ENCODE assay signal across 8 cellular contexts in the genomic region with DNA sequence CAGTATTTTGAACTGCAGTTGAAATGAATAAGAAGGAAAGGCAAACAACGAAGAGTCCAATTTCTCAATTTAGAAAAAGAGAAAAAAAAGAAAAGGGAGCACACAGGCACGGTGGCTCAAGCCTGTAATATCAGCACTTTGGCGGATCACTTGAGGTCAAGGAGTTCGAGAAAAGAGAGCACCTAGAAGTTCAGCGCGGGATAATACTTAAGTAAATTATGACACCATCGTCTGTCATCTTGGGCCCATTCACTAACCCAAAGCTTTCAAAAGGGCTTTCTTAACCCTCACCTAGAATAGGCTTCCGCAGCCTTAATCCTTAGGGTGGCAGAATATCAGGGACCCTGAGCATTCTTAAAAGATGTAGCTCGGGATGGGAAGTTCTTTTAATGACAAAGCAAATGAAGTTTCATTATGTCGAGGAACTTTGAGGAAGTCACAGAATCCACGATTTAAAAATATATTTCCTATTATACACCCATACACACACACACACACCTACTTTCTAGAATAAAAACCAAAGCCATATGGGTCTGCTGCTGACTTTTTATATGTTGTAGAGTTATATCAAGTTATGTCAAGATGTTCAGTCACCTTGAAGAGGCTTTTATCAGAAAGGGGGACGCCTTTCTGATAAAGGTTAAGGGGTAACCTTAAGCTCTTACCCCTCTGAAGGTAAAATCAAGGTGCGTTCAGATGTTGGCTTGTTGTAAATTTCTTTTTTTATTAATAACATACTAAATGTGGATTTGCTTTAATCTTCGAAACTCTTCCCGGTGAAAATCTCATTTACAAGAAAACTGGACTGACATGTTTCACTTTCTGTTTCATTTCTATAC. TPM values are rescaled to one million over a fixed set of nuclear protein-coding genes. Genes with fewer than 3 reads are reported as not detected.
DNase-seq lines count a peak whose midpoint lies in the region; ATAC-seq and TF ChIP-seq lines count a peak whose summit lies in the region.

No MANE protein-coding gene starts in this region.

- TF ChIP-seq CTCF in H9 (conservative IDR thresholded peaks at IDR 0.05) (no peak), gastroesophageal sphincter (IDR thresholded peaks at IDR 0.05) (no peak)

- H3K4me3 Mint-ChIP-seq in H9 (peak overlapping the region; percentile 59 to 68; a peak in 4 of 5 replicates), T-cell (peak overlapping the region; percentile 91 to 96 (median 93))

- H3K27me3 Mint-ChIP-seq in H9 (ENCODE audit: low read depth) (peaks cover 32% of the 10 kb centered on the region), T-cell (no peaks in the 10 kb centered on the region)

- H3K9ac ChIP-seq in H9 (ENCODE audit: extremely low read depth, insufficient read length, low read length) (no peak overlapping the region), skeletal muscle satellite cell (ENCODE audit: low read depth, low read length) (peak overlapping the region; percentile 87)

- TF ChIP-seq POLR2A in gastroesophageal sphincter (IDR thresholded peaks at IDR 0.05), result no peak

- CTCF ChIA-PET in T-cell (lab: Charles Lee), result interaction anchor here (0.6 to 3.1 kb wide), 29 partner anchors 9 to 689 kb away, joined by 3 to 47 read pairs (median 4); a partner anchor contains a TSS

- H2BK15ac ChIP-seq in H9 (ENCODE audit: low read depth, low read length), result no peak overlapping the region

- peaks cover 5% of the 10 kb centered on the region for H3K23me2 ChIP-seq in H9 (ENCODE audit: insufficient read length, low read depth, low read length, poor library complexity, severe bottlenecking)

- H3K56ac ChIP-seq in H9 (ENCODE audit: insufficient read length, low read depth, low read length), result no peak overlapping the region

- no peak overlapping the region for H2AFZ ChIP-seq in H9 (ENCODE audit: low read length)

- no peak overlapping the region for H2AK5ac ChIP-seq in H9 (ENCODE audit: insufficient read length, low read length)

- H3K18ac ChIP-seq in H9 (ENCODE audit: insufficient read length, low read depth, low read length), result no peak overlapping the region

- H3K27ac ChIP-seq in H9 (ENCODE audit: insufficient read length, low read depth, low read length) (no peak overlapping the region), gastroesophageal sphincter (peak overlapping the region; percentile 67 to 78 (median 78))

- H4K8ac ChIP-seq in H9 (replicated peaks; ENCODE audit: insufficient read length, low read depth, low read length), result no peak overlapping the region

- no peaks in the 10 kb centered on the region for H3K36me3 Mint-ChIP-seq in H9 (ENCODE audit: insufficient read depth in 1 of 3, low read depth in 3 of 3)
- no peaks in the 10 kb centered on the region for H3K36me3 Mint-ChIP-seq in T-cell

- no peak overlapping the region for H3K23ac ChIP-seq in H9 (ENCODE audit: insufficient read length, low read depth, low read length)

- no peaks in the 10 kb centered on the region for H4K20me1 ChIP-seq in H9 (ENCODE audit: control insufficient read depth, insufficient read depth, insufficient read length)

- no peaks in the 10 kb centered on the region for H3K27me3 ChIP-seq in H9 (ENCODE audit: insufficient read depth, low read length)
- no peaks in the 10 kb centered on the region for H3K27me3 ChIP-seq in gastroesophageal sphincter
- no peaks in the 10 kb centered on the region for H3K27me3 ChIP-seq in skeletal muscle satellite cell (ENCODE audit: control insufficient read depth, insufficient read depth, low read length)

- H3K9me3 ChIP-seq in H9 (ENCODE audit: control insufficient read depth, low read depth, low read length) (no peaks in the 10 kb centered on the region), gastroesophageal sphincter (no peaks in the 10 kb centered on the region), skeletal muscle satellite cell (replicated peaks; ENCODE audit: low read length) (no peaks in the 10 kb centered on the region)

- H3K4me1 Mint-ChIP-seq in H9 (peaks cover 2 to 5% of the 10 kb centered on the region in 2 experiments; a peak in 3 of 4 replicates), T-cell (peaks cover 60 to 72% (median 61%) of the 10 kb centered on the region in 3 donors)

- no peak overlapping the region for H4K91ac ChIP-seq in H9 (ENCODE audit: insufficient read length, low read depth, low read length)

- no peak overlapping the region for H3K14ac ChIP-seq in H9 (ENCODE audit: insufficient read depth, low read length)

- H3K79me2 ChIP-seq in H9 (ENCODE audit: insufficient read depth, low read length), result no peaks in the 10 kb centered on the region

- no peaks in the 10 kb centered on the region for H3K79me1 ChIP-seq in H9 (ENCODE audit: insufficient read depth, low read depth, low read length, poor library complexity, severe bottlenecking)

- no peaks in the 10 kb centered on the region; the same call in 1 of the 2 replicates for H3K4me1 ChIP-seq in H9 (ENCODE audit: insufficient read depth, low read length)
- H3K4me1 ChIP-seq in gastroesophageal sphincter, result peaks cover 0 to 35% (median 6%) of the 10 kb centered on the region in 3 donors
- peaks cover 58% of the 10 kb centered on the region for H3K4me1 ChIP-seq in skeletal muscle satellite cell (ENCODE audit: control insufficient read depth, insufficient read depth, low read length)

- H4K5ac ChIP-seq in H9 (ENCODE audit: insufficient read length, low read depth, low read length), result no peak overlapping the region

- no peak overlapping the region for H2BK20ac ChIP-seq in H9 (ENCODE audit: low read depth, low read length, poor library complexity, severe bottlenecking)

- no peak overlapping the region for H3T11ph ChIP-seq in H9 (ENCODE audit: low read length)

- TF ChIP-seq EP300 in gastroesophageal sphincter (IDR thresholded peaks at IDR 0.05), result no peak

- H3K4me2 ChIP-seq in H9 (ENCODE audit: insufficient read depth, insufficient read length, low read length) (peak overlapping the region; percentile 52), skeletal muscle satellite cell (ENCODE audit: low read length) (peak overlapping the region; percentile 83)

- no CpG with 5 or more reads among the region's 15 CpGs for WGBS in H9 (ENCODE audit: extremely low coverage, insufficient read length, low lambda C conversion rate)
- 46 to 53% methylated on average over 14 to 15 of the region's 15 CpGs for WGBS in gastroesophageal sphincter (ENCODE audit: low coverage in 1 of 2), 2 donors

- POLR2A ChIA-PET in T-cell (lab: Charles Lee), result interaction anchor here (0.6 to 2.1 kb wide), 13 partner anchors 9 to 1927 kb away, joined by 3 to 13 read pairs (median 4); a partner anchor contains a TSS

- H3K36me3 ChIP-seq in gastroesophageal sphincter (no peaks in the 10 kb centered on the region), skeletal muscle satellite cell (ENCODE audit: insufficient read depth, low read length) (no peaks in the 10 kb centered on the region)

- no peak overlapping the region for H2BK120ac ChIP-seq in H9 (ENCODE audit: low read depth, low read length, poor library complexity, severe bottlenecking)

- DNase-seq in H9 (no peak), T-cell (peak in 1 of 34 experiments; percentile 6), cerebellum (ENCODE audit: low spot score) (no peak), posterior vena cava (ENCODE audit: low spot score) (no peak)

- H3K4me3 ChIP-seq in gastroesophageal sphincter (peak overlapping the region; percentile 59 to 95), skeletal muscle satellite cell (ENCODE audit: low read length) (peak overlapping the region; percentile 77)

- H3K9me3 Mint-ChIP-seq in H9, result peaks cover 0 to 2% of the 10 kb centered on the region in 2 experiments; a peak in 1 of 5 replicates
- H3K9me3 Mint-ChIP-seq in T-cell, result no peaks in the 10 kb centered on the region

- H3K4ac ChIP-seq in H9 (ENCODE audit: low read depth, low read length), result no peak overlapping the region

- no peak overlapping the region for H2BK5ac ChIP-seq in H9 (ENCODE audit: insufficient read length, low read length)

- no peak overlapping the region for H3K27ac Mint-ChIP-seq in H9
- peak overlapping the region; percentile 91 to 99 for H3K27ac Mint-ChIP-seq in T-cell

- ATAC-seq in T-cell (replicated peaks in 1 of 4), result peak; percentile 18 to 25 (median 21)
- ATAC-seq in gastroesophageal sphincter, result no peak
- no peak for ATAC-seq in HG02571 (IDR thresholded peaks at IDR 0.05; ENCODE audit: unreplicated experiment)
- no peak for ATAC-seq in HG02870 (IDR thresholded peaks at IDR 0.05; ENCODE audit: unreplicated experiment)

- no peak overlapping the region for H2BK12ac ChIP-seq in H9 (ENCODE audit: insufficient read length, low read depth, low read length)

- intact Hi-C loops in posterior vena cava (cut with DNase I), result loop anchor here in 1 of 2 donors (5.0 kb wide), 1 partner anchor 138 kb away; no protein-coding TSS in a partner anchor

RNA-seq across cellular contexts. Expression of a gene that starts 0.6 kb away (rescaled TPM):
- 0.13 TPM in 1 of 2 replicates, not detected in the other for total RNA-seq in H9 (2021)
- 10 to 100 TPM in 1 of 5 donors, 1 to 10 TPM in 4; 6.6 to 11.4 (median 7.2) TPM for total RNA-seq in T-cell
- total RNA-seq in gastroesophageal sphincter, result 1 to 10 TPM in 3 of 4 donors, under 1 TPM in 1; 0.73 to 3.6 (median 2.7) TPM
- 0.22 and 0.76 TPM in 2 replicates for total RNA-seq in skeletal muscle satellite cell (2012; rRNA removed)
- total RNA-seq in cerebellum, result 0.54 TPM
- total RNA-seq in posterior vena cava, result 1 to 10 TPM; 3.1 to 3.5 TPM

RNA-seq across cellular contexts. Expression of a gene that starts 12.0 kb away (rescaled TPM):
- total RNA-seq in H9 (2021), result 19.6 and 22.6 TPM in 2 replicates
- total RNA-seq in T-cell, result 10 to 100 TPM; 15.4 to 21.3 (median 19.3) TPM
- 10 to 100 TPM in 3 of 4 donors, 1 to 10 TPM in 1; 8.8 to 22.6 (median 13.3) TPM for total RNA-seq in gastroesophageal sphincter
- total RNA-seq in skeletal muscle satellite cell (2012; rRNA removed), result 21.5 and 30.4 TPM in 2 replicates
- total RNA-seq in cerebellum, result 12.3 TPM
- 10 to 100 TPM; 19.8 to 27.6 TPM for total RNA-seq in posterior vena cava

Comparison
In these comparisons a context has a peak if more than half of its experiments do, and no peak if none do; other contexts are left out.
1. H3K27ac Mint-ChIP-seq: peak in T-cell (2 of 2); none in H9 (0 of 3).
2. ATAC-seq: peak in T-cell (4 of 4); none in gastroesophageal sphincter (single experiment), HG02571 (single experiment) and HG02870 (single experiment).